16 cellular contexts compared by ENCODE assay signal in genomic region chr15:77029166-77030041, GRCh38. TPM values are rescaled to one million over a fixed set of nuclear protein-coding genes. Genes with fewer than 3 reads are reported as not detected.
DNase-seq lines count a peak whose midpoint lies in the region; ATAC-seq and TF ChIP-seq lines count a peak whose summit lies in the region.
"Had no signal": no experiment of that assay in that cellular context is flagged by ENCODE, and none has a peak within 500 bp of the region (broad histone marks: within the 10 kb centered on the region; RNA-seq: fewer than 3 reads in every experiment).

No MANE protein-coding gene starts in this region.

- H3K9me3 ChIP-seq in heart right ventricle (no peaks in the 10 kb centered on the region), upper lobe of right lung (no peaks in the 10 kb centered on the region)
- H3K9me3 ChIP-seq: psoas muscle had no signal

- DNase-seq in Right ventricle myocardium superior, result peak; percentile 37
- no peak for DNase-seq in heart right ventricle
- peak; percentile 29 for DNase-seq in activated naive CD8-positive, alpha-beta T cell treated with anti-CD3 and anti-CD28 coated beads, Interleukin-2, amount 10 ng/mL, durations not matched to agents 7 days and 5 days
- peak; percentile 84 for DNase-seq in mesenteric fat pad (ENCODE audit: low spot score)
- DNase-seq in upper lobe of right lung, result peak; percentile 60
- no peak for DNase-seq in LoVo (ENCODE audit: low spot score)
- no peak for DNase-seq in effector CD4-positive, alpha-beta T cell
- DNase-seq in NOMO-1 treated with DMSO at 0.1 percent for 48 hours (lab: John Stamatoyannopoulos, UW; ENCODE audit: unreplicated experiment), result no peak
- DNase-seq: KBM-7, kidney glomerular epithelial cell, NCI-H2029 treated with DMSO at 0.1 percent for 48 hours, trophoblast cell had no signal

- no peak overlapping the region for H3K4me3 Mint-ChIP-seq in activated naive CD8-positive, alpha-beta T cell treated with anti-CD3 and anti-CD28 coated beads, Interleukin-2, amount 10 ng/mL, durations not matched to agents 7 days and 5 days
- H3K4me3 Mint-ChIP-seq: T-helper 2 cell treated with Interferon-gamma antibody and Interleukin-4, amounts not matched to agents 5 μg/mL and 100 μg/mL, for 36 hours had no signal

- H3K4me1 ChIP-seq in heart right ventricle, result peaks cover 0 to 16% (median 3%) of the 10 kb centered on the region in 9 donors
- H3K4me1 ChIP-seq in upper lobe of right lung, result no peaks in the 10 kb centered on the region
- H3K4me1 ChIP-seq: psoas muscle had no signal

- POLR2A ChIA-PET in activated naive CD8-positive, alpha-beta T cell treated with anti-CD3 and anti-CD28 coated beads, Interleukin-2, amount 10 ng/mL, durations not matched to agents 7 days and 5 days (lab: Charles Lee), result interaction anchor here (0.9 to 3.0 kb wide), 3 partner anchors 16 to 54 kb away, joined by 3 to 12 read pairs (median 3); no protein-coding TSS in a partner anchor

- TF ChIP-seq CTCF in heart right ventricle (IDR thresholded peaks at IDR 0.05), result no peak
- no peak for TF ChIP-seq CTCF in upper lobe of right lung (IDR thresholded peaks at IDR 0.05)

- H3K36me3 ChIP-seq in heart right ventricle (peaks cover 0 to 85% (median 0%) of the 10 kb centered on the region in 9 donors), upper lobe of right lung (no peaks in the 10 kb centered on the region)

- H3K27me3 Mint-ChIP-seq in activated naive CD8-positive, alpha-beta T cell treated with anti-CD3 and anti-CD28 coated beads, Interleukin-2, amount 10 ng/mL, durations not matched to agents 7 days and 5 days, result no peaks in the 10 kb centered on the region

- ATAC-seq in Right ventricle myocardium superior (ENCODE audit: poor library complexity) (no peak), heart right ventricle (no peak), upper lobe of right lung (no peak)
- ATAC-seq in activated naive CD8-positive, alpha-beta T cell treated with anti-CD3 and anti-CD28 coated beads, Interleukin-2, amount 10 ng/mL, durations not matched to agents 7 days and 5 days (ENCODE audit: low read depth), result no peak
- ATAC-seq: psoas muscle had no signal

- peak overlapping the region; percentile 56 for H3K27ac Mint-ChIP-seq in activated naive CD8-positive, alpha-beta T cell treated with anti-CD3 and anti-CD28 coated beads, Interleukin-2, amount 10 ng/mL, durations not matched to agents 7 days and 5 days
- H3K27ac Mint-ChIP-seq: T-helper 2 cell treated with Interferon-gamma antibody and Interleukin-4, amounts not matched to agents 5 μg/mL and 100 μg/mL, for 36 hours had no signal

- peaks cover 0 to 10% (median 0%) of the 10 kb centered on the region in 7 donors for H3K27me3 ChIP-seq in heart right ventricle
- no peaks in the 10 kb centered on the region for H3K27me3 ChIP-seq in upper lobe of right lung

- WGBS in heart right ventricle, 2 donors, result 92% methylated on average over 21 of the region's 21 CpGs

- H3K27ac ChIP-seq in heart right ventricle (no peak overlapping the region), upper lobe of right lung (no peak overlapping the region)
- H3K27ac ChIP-seq: psoas muscle had no signal

- H3K4me3 ChIP-seq in heart right ventricle (no peak overlapping the region), upper lobe of right lung (no peak overlapping the region)

- peaks cover 20% of the 10 kb centered on the region for H3K4me1 Mint-ChIP-seq in activated naive CD8-positive, alpha-beta T cell treated with anti-CD3 and anti-CD28 coated beads, Interleukin-2, amount 10 ng/mL, durations not matched to agents 7 days and 5 days

- H3K36me3 Mint-ChIP-seq in activated naive CD8-positive, alpha-beta T cell treated with anti-CD3 and anti-CD28 coated beads, Interleukin-2, amount 10 ng/mL, durations not matched to agents 7 days and 5 days, result peaks cover 21% of the 10 kb centered on the region

- no peaks in the 10 kb centered on the region for H3K9me3 Mint-ChIP-seq in activated naive CD8-positive, alpha-beta T cell treated with anti-CD3 and anti-CD28 coated beads, Interleukin-2, amount 10 ng/mL, durations not matched to agents 7 days and 5 days
- H3K9me3 Mint-ChIP-seq: T-helper 2 cell treated with Interferon-gamma antibody and Interleukin-4, amounts not matched to agents 5 μg/mL and 100 μg/mL, for 36 hours had no signal

- intact Hi-C loops in Right ventricle myocardium superior (cut with DNase I) (no loop called here), heart right ventricle (cut with DNase I) (loop anchor here in 9 of 10 donors (5.0 to 10.0 kb wide), 5 partner anchors 55 to 515 kb away; no protein-coding TSS in a partner anchor), upper lobe of right lung (cut with DNase I) (loop anchor here (10.0 kb wide), 1 partner anchor 515 kb away; no protein-coding TSS in a partner anchor)

RNA-seq across cellular contexts. Expression of gene PSTPIP1, which starts 34.5 kb away (rescaled TPM):
- 5.0 TPM for total RNA-seq in Right ventricle myocardium superior
- total RNA-seq in heart right ventricle, result 10 to 100 TPM in 1 of 10 donors, 1 to 10 TPM in 8, not detected in 1; 1.3 to 10.4 (median 2.9) TPM
- polyA plus RNA-seq in heart right ventricle, result 1 to 10 TPM; 2.4 to 7.8 TPM
- 100 to 1,000 TPM; 238 to 241 TPM for total RNA-seq in activated naive CD8-positive, alpha-beta T cell treated with anti-CD3 and anti-CD28 coated beads, Interleukin-2, amount 10 ng/mL, durations not matched to agents 7 days and 5 days
- total RNA-seq in mesenteric fat pad, result 24.8 TPM
- 16.0 TPM for total RNA-seq in upper lobe of right lung
- total RNA-seq: fibroblast of villous mesenchyme had no signal
- polyA plus RNA-seq: BJ had no signal

RNA-seq across cellular contexts. Expression of gene TSPAN3, which starts 41.5 kb away (rescaled TPM):
- total RNA-seq in Right ventricle myocardium superior (85.2 TPM), heart right ventricle (100 to 1,000 TPM in 5 of 10 donors, 10 to 100 TPM in 5; 82.6 to 118 (median 98.7) TPM), mesenteric fat pad (558 TPM), upper lobe of right lung (359 TPM)
- 100 to 1,000 TPM in 1 of 2 donors, 10 to 100 TPM in 1; 52.2 to 159 TPM for polyA plus RNA-seq in heart right ventricle
- total RNA-seq in activated naive CD8-positive, alpha-beta T cell treated with anti-CD3 and anti-CD28 coated beads, Interleukin-2, amount 10 ng/mL, durations not matched to agents 7 days and 5 days, result 10 to 100 TPM; 18.0 to 23.4 TPM

Comparison
In these comparisons a context has a peak if more than half of its experiments do, and no peak if none do; other contexts are left out.
1. DNase-seq: peak in Right ventricle myocardium superior (single experiment), activated naive CD8-positive, alpha-beta T cell treated with anti-CD3 and anti-CD28 coated beads, Interleukin-2, amount 10 ng/mL, durations not matched to agents 7 days and 5 days (single experiment), mesenteric fat pad (single experiment) and upper lobe of right lung (single experiment); none in heart right ventricle (0 of 2), LoVo (single experiment), effector CD4-positive, alpha-beta T cell (single experiment) and NOMO-1 treated with DMSO at 0.1 percent for 48 hours (single experiment).